ENCODE assay signal across 1 cellular context in the genomic region with DNA sequence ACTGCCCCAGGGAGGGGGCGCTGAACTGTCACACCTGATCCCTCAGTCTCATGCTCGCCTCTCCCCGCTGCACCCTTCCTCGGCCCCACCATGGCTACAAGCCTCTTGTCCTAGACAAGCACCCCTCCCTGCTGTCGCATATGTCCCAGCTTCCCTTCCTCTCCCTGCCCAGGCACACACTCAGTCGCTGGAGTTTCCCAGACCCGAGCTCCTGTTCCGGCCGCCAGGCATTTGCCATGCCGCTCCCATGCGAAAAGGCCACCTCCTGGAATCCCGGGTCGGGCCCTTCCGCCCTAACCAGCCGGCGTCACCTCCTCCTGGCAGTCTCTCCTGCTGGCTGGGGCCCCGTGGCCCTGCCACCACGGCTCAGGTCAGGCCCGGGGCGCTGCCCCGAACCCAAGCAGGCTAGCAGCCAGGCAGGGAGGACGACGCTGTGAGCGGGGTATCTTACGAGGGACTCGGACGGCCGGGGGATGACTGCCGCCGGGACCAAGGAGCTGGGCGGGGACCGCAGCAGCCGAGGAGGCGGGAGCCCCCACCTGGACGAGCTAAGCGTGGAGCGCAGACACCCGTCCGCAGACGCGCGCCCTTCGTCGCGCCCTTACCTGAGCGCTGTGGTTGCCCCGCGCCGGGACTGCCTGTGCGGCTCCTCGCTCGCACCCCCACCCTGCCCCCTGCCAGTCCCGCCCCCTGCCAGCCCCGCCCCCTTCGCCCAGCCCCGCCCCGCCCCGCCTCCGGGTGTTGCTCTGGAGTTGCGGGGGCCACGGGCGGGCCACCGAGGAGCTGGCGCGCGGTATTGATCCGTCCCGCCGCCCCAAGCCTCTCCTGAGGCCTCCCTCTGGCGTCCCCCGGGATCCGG.
TF ChIP-seq lines count a peak whose summit lies in the region.

A gene with protein sequence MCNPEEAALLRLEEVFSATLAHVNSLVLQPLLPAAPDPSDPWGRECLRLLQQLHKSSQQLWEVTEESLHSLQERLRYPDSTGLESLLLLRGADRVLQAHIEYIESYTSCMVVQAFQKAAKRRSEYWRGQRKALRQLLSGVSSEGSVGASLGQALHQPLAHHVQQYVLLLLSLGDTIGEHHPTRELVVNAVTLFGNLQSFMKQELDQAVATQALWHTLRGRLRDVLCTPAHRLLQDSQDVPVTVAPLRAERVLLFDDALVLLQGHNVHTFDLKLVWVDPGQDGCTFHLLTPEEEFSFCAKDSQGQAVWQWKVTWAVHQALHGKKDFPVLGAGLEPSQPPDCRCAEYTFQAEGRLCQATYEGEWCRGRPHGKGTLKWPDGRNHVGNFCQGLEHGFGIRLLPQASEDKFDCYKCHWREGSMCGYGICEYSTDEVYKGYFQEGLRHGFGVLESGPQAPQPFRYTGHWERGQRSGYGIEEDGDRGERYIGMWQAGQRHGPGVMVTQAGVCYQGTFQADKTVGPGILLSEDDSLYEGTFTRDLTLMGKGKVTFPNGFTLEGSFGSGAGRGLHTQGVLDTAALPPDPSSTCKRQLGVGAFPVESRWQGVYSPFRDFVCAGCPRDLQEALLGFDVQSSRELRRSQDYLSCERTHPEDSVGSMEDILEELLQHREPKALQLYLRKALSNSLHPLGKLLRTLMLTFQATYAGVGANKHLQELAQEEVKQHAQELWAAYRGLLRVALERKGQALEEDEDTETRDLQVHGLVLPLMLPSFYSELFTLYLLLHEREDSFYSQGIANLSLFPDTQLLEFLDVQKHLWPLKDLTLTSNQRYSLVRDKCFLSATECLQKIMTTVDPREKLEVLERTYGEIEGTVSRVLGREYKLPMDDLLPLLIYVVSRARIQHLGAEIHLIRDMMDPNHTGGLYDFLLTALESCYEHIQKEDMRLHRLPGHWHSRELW (minus strand): TSS at position 642 of the 859 bp plus-strand sequence. CDS start 4,239 bp downstream, outside the sequence.

TF ChIP-seq in HEK293, 187 proteins besides CTCF, POLR2A, EP300 and RAD21 (continued from another document and continues in another):
- TF ChIP-seq ZEB2 (tag by site-specific recombination; IDR thresholded peaks at IDR 0.05) (0 out of 2 replicates have a peak, but pooled peaks have one; percentile 20), ZNF394 (tag by site-specific recombination; IDR thresholded peaks at IDR 0.05; ENCODE audit: borderline replicate concordance) (no peak), SALL2 (tag by site-specific recombination; IDR thresholded peaks at IDR 0.05; ENCODE audit: borderline replicate concordance) (no peak), ZXDB (tag by site-specific recombination; IDR thresholded peaks at IDR 0.05) (0 out of 2 replicates have a peak, but pooled peaks have one; percentile 14), SCRT2 (tag by site-specific recombination; IDR thresholded peaks at IDR 0.05) (no peak), SP7 (tag by site-specific recombination; IDR thresholded peaks at IDR 0.05) (peak; percentile 25; the same call in 1 of the 2 replicates), ZNF155 (tag by site-specific recombination; IDR thresholded peaks at IDR 0.05) (no peak), ZNF214 (tag by site-specific recombination; IDR thresholded peaks at IDR 0.05; ENCODE audit: borderline replicate concordance) (no peak), TCF7L2 (IDR thresholded peaks at IDR 0.05; ENCODE audit: borderline replicate concordance, low read depth, low read length) (no peak), ZNF777 (tag by site-specific recombination; IDR thresholded peaks at IDR 0.05; ENCODE audit: borderline replicate concordance) (peak; percentile 68; the same call in 1 of the 2 replicates), ZNF112 (tag by site-specific recombination; IDR thresholded peaks at IDR 0.05) (no peak), HOXD13 (CRISPR knock-in tag; IDR thresholded peaks at IDR 0.05; ENCODE audit: borderline replicate concordance) (no peak), ZNF585B (tag by site-specific recombination; IDR thresholded peaks at IDR 0.05) (no peak), ZBTB17 (tag by site-specific recombination; IDR thresholded peaks at IDR 0.05) (0 out of 2 replicates have a peak, but pooled peaks have one; percentile 27), SP2 (tag by site-specific recombination; IDR thresholded peaks at IDR 0.05) (peak; percentile 53), ZNF600 (tag by site-specific recombination; IDR thresholded peaks at IDR 0.05) (peak; percentile 65; the same call in 1 of the 2 replicates), ZNF335 (tag by site-specific recombination; conservative IDR thresholded peaks at IDR 0.05) (peak; percentile 79), GLI4 (tag by site-specific recombination; IDR thresholded peaks at IDR 0.05) (no peak), KLF9 (tag by site-specific recombination; IDR thresholded peaks at IDR 0.05; ENCODE audit: low read depth) (peak; percentile 14; the same call in 1 of the 2 replicates), ZNF2 (tag by site-specific recombination; IDR thresholded peaks at IDR 0.05) (0 out of 2 replicates have a peak, but pooled peaks have one; percentile 21), ZFP3 (tag by site-specific recombination; IDR thresholded peaks at IDR 0.05; ENCODE audit: low read depth) (no peak)
- TF ChIP-seq, protein P1, sequence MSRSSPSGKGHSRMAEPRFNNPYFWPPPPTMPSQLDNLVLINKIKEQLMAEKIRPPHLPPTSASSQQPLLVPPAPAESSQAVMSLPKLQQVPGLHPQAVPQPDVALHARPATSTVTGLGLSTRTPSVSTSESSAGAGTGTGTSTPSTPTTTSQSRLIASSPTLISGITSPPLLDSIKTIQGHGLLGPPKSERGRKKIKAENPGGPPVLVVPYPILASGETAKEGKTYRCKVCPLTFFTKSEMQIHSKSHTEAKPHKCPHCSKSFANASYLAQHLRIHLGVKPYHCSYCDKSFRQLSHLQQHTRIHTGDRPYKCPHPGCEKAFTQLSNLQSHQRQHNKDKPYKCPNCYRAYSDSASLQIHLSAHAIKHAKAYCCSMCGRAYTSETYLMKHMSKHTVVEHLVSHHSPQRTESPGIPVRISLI (tag by site-specific recombination; IDR thresholded peaks at IDR 0.05), result no peak
- TF ChIP-seq, protein P2, sequence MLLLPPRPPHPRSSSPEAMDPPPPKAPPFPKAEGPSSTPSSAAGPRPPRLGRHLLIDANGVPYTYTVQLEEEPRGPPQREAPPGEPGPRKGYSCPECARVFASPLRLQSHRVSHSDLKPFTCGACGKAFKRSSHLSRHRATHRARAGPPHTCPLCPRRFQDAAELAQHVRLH (tag by site-specific recombination; IDR thresholded peaks at IDR 0.05), result no peak
- TF ChIP-seq, protein P3, sequence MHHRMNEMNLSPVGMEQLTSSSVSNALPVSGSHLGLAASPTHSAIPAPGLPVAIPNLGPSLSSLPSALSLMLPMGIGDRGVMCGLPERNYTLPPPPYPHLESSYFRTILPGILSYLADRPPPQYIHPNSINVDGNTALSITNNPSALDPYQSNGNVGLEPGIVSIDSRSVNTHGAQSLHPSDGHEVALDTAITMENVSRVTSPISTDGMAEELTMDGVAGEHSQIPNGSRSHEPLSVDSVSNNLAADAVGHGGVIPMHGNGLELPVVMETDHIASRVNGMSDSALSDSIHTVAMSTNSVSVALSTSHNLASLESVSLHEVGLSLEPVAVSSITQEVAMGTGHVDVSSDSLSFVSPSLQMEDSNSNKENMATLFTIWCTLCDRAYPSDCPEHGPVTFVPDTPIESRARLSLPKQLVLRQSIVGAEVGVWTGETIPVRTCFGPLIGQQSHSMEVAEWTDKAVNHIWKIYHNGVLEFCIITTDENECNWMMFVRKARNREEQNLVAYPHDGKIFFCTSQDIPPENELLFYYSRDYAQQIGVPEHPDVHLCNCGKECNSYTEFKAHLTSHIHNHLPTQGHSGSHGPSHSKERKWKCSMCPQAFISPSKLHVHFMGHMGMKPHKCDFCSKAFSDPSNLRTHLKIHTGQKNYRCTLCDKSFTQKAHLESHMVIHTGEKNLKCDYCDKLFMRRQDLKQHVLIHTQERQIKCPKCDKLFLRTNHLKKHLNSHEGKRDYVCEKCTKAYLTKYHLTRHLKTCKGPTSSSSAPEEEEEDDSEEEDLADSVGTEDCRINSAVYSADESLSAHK (tag by site-specific recombination; IDR thresholded peaks at IDR 0.05), result no peak
- TF ChIP-seq, protein P4, sequence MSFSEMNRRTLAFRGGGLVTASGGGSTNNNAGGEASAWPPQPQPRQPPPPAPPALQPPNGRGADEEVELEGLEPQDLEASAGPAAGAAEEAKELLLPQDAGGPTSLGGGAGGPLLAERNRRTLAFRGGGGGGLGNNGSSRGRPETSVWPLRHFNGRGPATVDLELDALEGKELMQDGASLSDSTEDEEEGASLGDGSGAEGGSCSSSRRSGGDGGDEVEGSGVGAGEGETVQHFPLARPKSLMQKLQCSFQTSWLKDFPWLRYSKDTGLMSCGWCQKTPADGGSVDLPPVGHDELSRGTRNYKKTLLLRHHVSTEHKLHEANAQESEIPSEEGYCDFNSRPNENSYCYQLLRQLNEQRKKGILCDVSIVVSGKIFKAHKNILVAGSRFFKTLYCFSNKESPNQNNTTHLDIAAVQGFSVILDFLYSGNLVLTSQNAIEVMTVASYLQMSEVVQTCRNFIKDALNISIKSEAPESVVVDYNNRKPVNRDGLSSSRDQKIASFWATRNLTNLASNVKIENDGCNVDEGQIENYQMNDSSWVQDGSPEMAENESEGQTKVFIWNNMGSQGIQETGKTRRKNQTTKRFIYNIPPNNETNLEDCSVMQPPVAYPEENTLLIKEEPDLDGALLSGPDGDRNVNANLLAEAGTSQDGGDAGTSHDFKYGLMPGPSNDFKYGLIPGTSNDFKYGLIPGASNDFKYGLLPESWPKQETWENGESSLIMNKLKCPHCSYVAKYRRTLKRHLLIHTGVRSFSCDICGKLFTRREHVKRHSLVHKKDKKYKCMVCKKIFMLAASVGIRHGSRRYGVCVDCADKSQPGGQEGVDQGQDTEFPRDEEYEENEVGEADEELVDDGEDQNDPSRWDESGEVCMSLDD (tag by site-specific recombination; IDR thresholded peaks at IDR 0.05), result no peak
- TF ChIP-seq, protein P5, sequence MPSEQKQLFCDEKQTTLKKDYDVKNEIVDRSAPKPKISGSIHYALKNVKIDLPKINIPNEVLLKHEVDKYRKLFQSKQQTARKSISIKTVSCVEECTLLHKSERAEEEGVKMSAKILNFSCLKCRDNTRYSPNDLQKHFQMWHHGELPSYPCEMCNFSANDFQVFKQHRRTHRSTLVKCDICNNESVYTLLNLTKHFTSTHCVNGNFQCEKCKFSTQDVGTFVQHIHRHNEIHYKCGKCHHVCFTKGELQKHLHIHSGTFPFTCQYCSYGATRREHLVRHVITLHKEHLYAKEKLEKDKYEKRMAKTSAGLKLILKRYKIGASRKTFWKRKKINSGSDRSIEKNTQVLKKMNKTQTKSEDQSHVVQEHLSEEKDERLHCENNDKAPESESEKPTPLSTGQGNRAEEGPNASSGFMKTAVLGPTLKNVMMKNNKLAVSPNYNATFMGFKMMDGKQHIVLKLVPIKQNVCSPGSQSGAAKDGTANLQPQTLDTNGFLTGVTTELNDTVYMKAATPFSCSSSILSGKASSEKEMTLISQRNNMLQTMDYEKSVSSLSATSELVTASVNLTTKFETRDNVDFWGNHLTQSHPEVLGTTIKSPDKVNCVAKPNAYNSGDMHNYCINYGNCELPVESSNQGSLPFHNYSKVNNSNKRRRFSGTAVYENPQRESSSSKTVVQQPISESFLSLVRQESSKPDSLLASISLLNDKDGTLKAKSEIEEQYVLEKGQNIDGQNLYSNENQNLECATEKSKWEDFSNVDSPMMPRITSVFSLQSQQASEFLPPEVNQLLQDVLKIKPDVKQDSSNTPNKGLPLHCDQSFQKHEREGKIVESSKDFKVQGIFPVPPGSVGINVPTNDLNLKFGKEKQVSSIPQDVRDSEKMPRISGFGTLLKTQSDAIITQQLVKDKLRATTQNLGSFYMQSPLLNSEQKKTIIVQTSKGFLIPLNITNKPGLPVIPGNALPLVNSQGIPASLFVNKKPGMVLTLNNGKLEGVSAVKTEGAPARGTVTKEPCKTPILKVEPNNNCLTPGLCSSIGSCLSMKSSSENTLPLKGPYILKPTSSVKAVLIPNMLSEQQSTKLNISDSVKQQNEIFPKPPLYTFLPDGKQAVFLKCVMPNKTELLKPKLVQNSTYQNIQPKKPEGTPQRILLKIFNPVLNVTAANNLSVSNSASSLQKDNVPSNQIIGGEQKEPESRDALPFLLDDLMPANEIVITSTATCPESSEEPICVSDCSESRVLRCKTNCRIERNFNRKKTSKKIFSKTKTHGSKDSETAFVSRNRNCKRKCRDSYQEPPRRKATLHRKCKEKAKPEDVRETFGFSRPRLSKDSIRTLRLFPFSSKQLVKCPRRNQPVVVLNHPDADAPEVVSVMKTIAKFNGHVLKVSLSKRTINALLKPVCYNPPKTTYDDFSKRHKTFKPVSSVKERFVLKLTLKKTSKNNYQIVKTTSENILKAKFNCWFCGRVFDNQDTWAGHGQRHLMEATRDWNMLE (tag by site-specific recombination; conservative IDR thresholded peaks at IDR 0.05; ENCODE audit: low read depth), result no peak
- TF ChIP-seq, protein P6, sequence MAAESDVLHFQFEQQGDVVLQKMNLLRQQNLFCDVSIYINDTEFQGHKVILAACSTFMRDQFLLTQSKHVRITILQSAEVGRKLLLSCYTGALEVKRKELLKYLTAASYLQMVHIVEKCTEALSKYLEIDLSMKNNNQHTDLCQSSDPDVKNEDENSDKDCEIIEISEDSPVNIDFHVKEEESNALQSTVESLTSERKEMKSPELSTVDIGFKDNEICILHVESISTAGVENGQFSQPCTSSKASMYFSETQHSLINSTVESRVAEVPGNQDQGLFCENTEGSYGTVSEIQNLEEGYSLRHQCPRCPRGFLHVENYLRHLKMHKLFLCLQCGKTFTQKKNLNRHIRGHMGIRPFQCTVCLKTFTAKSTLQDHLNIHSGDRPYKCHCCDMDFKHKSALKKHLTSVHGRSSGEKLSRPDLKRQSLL (tag by site-specific recombination; IDR thresholded peaks at IDR 0.05), result no peak
- TF ChIP-seq, protein P7, sequence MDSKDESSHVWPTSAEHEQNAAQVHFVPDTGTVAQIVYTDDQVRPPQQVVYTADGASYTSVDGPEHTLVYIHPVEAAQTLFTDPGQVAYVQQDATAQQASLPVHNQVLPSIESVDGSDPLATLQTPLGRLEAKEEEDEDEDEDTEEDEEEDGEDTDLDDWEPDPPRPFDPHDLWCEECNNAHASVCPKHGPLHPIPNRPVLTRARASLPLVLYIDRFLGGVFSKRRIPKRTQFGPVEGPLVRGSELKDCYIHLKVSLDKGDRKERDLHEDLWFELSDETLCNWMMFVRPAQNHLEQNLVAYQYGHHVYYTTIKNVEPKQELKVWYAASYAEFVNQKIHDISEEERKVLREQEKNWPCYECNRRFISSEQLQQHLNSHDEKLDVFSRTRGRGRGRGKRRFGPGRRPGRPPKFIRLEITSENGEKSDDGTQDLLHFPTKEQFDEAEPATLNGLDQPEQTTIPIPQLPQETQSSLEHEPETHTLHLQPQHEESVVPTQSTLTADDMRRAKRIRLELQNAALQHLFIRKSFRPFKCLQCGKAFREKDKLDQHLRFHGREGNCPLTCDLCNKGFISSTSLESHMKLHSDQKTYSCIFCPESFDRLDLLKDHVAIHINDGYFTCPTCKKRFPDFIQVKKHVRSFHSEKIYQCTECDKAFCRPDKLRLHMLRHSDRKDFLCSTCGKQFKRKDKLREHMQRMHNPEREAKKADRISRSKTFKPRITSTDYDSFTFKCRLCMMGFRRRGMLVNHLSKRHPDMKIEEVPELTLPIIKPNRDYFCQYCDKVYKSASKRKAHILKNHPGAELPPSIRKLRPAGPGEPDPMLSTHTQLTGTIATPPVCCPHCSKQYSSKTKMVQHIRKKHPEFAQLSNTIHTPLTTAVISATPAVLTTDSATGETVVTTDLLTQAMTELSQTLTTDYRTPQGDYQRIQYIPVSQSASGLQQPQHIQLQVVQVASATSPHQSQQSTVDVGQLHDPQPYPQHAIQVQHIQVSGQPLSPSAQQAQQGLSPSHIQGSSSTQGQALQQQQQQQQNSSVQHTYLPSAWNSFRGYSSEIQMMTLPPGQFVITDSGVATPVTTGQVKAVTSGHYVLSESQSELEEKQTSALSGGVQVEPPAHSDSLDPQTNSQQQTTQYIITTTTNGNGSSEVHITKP (tag by site-specific recombination; IDR thresholded peaks at IDR 0.05), result 0 out of 2 replicates have a peak, but pooled peaks have one; percentile 36
